1 cellular context compared by ENCODE assay signal in the genomic region with DNA sequence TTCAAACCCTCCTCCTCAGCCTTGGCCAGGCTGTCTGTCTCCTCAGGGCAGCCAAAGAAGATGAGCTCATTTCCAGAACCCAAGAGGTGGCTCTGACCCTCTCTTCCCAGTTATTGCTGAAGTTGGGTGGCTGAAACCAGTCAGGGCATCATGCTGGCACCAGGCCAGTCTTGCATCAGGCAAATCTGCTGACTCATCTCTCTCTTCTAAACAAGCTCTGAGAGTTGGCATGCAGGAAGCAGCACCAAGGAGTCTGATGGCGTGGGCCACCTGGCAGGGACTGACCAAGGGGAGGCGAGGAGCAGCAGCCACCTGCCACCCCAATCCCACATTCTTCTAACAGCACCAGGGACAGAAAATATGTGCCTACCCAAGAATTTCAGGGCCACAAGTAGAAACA.
TF ChIP-seq lines count a peak whose summit lies in the region.

No MANE protein-coding gene starts in this region.

TF ChIP-seq in GM23338, 12 proteins besides CTCF, POLR2A, EP300 and RAD21 (continued from another document):
- TF ChIP-seq, protein P1, sequence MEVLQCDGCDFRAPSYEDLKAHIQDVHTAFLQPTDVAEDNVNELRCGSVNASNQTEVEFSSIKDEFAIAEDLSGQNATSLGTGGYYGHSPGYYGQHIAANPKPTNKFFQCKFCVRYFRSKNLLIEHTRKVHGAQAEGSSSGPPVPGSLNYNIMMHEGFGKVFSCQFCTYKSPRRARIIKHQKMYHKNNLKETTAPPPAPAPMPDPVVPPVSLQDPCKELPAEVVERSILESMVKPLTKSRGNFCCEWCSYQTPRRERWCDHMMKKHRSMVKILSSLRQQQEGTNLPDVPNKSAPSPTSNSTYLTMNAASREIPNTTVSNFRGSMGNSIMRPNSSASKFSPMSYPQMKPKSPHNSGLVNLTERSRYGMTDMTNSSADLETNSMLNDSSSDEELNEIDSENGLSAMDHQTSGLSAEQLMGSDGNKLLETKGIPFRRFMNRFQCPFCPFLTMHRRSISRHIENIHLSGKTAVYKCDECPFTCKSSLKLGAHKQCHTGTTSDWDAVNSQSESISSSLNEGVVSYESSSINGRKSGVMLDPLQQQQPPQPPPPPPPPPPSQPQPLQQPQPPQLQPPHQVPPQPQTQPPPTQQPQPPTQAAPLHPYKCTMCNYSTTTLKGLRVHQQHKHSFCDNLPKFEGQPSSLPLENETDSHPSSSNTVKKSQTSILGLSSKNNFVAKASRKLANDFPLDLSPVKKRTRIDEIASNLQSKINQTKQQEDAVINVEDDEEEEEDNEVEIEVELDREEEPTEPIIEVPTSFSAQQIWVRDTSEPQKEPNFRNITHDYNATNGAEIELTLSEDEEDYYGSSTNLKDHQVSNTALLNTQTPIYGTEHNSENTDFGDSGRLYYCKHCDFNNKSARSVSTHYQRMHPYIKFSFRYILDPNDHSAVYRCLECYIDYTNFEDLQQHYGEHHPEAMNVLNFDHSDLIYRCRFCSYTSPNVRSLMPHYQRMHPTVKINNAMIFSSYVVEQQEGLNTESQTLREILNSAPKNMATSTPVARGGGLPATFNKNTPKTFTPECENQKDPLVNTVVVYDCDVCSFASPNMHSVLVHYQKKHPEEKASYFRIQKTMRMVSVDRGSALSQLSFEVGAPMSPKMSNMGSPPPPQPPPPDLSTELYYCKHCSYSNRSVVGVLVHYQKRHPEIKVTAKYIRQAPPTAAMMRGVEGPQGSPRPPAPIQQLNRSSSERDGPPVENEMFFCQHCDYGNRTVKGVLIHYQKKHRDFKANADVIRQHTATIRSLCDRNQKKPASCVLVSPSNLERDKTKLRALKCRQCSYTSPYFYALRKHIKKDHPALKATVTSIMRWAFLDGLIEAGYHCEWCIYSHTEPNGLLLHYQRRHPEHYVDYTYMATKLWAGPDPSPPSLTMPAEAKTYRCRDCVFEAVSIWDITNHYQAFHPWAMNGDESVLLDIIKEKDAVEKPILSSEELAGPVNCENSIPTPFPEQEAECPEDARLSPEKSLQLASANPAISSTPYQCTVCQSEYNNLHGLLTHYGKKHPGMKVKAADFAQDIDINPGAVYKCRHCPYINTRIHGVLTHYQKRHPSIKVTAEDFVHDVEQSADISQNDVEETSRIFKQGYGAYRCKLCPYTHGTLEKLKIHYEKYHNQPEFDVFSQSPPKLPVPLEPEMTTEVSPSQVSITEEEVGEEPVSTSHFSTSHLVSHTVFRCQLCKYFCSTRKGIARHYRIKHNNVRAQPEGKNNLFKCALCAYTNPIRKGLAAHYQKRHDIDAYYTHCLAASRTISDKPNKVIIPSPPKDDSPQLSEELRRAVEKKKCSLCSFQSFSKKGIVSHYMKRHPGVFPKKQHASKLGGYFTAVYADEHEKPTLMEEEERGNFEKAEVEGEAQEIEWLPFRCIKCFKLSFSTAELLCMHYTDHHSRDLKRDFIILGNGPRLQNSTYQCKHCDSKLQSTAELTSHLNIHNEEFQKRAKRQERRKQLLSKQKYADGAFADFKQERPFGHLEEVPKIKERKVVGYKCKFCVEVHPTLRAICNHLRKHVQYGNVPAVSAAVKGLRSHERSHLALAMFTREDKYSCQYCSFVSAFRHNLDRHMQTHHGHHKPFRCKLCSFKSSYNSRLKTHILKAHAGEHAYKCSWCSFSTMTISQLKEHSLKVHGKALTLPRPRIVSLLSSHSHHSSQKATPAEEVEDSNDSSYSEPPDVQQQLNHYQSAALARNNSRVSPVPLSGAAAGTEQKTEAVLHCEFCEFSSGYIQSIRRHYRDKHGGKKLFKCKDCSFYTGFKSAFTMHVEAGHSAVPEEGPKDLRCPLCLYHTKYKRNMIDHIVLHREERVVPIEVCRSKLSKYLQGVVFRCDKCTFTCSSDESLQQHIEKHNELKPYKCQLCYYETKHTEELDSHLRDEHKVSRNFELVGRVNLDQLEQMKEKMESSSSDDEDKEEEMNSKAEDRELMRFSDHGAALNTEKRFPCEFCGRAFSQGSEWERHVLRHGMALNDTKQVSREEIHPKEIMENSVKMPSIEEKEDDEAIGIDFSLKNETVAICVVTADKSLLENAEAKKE (CRISPR knock-in tag; IDR thresholded peaks at IDR 0.05) = no peak
- TF ChIP-seq, protein P2, sequence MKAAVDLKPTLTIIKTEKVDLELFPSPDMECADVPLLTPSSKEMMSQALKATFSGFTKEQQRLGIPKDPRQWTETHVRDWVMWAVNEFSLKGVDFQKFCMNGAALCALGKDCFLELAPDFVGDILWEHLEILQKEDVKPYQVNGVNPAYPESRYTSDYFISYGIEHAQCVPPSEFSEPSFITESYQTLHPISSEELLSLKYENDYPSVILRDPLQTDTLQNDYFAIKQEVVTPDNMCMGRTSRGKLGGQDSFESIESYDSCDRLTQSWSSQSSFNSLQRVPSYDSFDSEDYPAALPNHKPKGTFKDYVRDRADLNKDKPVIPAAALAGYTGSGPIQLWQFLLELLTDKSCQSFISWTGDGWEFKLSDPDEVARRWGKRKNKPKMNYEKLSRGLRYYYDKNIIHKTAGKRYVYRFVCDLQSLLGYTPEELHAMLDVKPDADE (IDR thresholded peaks at IDR 0.05) = no peak
- TF ChIP-seq CREB1 (CRISPR knock-in tag; IDR thresholded peaks at IDR 0.05; ENCODE audit: low read depth) (no peak), JUNB (IDR thresholded peaks at IDR 0.05; ENCODE audit: unreplicated experiment) (no peak), STAT1 (IDR thresholded peaks at IDR 0.05; ENCODE audit: unreplicated experiment) (no peak), NANOG (IDR thresholded peaks at IDR 0.05; ENCODE audit: borderline replicate concordance) (no peak)
